ENCODE assay signal across 17 cellular contexts in the genomic region with DNA sequence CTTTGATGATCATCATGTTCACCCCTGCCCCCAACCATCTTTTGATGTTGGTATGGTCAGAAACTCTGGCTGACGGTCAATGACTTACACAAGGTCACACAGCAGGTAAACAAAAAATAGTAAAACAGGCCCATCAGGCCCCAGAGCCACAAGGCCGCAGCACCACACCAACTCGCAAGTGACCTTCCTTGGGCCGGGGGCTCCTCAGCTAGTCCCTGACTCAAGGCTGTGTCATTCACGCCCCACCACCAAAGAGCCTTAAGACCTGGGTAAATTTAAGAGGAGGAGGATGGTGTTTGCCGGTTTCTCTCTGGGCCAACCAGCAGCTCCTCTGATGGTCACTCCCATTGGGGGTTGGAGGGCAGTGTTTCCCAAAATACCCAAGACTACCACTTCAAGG. TPM values are rescaled to one million over a fixed set of nuclear protein-coding genes. Genes with fewer than 3 reads are reported as not detected.
DNase-seq lines count a peak whose midpoint lies in the region; ATAC-seq, FAIRE-seq and TF ChIP-seq lines count a peak whose summit lies in the region.
"Had no signal": no experiment of that assay in that cellular context is flagged by ENCODE, and none has a peak within 500 bp of the region (broad histone marks: within the 10 kb centered on the region; RNA-seq: fewer than 3 reads in every experiment).

No MANE protein-coding gene starts in this region.

- no peak overlapping the region for H2BK120ac ChIP-seq in trophoblast cell (ENCODE audit: insufficient read depth, low read length, poor library complexity)

- RAD21 ChIA-PET in GM12878 (lab: Charles Lee; ENCODE audit: unreplicated experiment) = no interaction called here

- no peaks in the 10 kb centered on the region for H3K9me3 ChIP-seq in CD4-positive, CD25-positive, alpha-beta regulatory T cell (ENCODE audit: control insufficient read depth in 2 of 2, low read length in 2 of 2)
- H3K9me3 ChIP-seq in Caco-2 (no peaks in the 10 kb centered on the region), GM12878 (replicated peaks; ENCODE audit: control insufficient read depth, insufficient read depth, low read length) (no peaks in the 10 kb centered on the region), trophoblast cell (ENCODE audit: insufficient read depth, low read depth, low read length) (peaks cover 3% of the 10 kb centered on the region)
- H3K9me3 ChIP-seq: BLaER1, SJSA1 had no signal

- H4K8ac ChIP-seq in trophoblast cell (ENCODE audit: low read depth, low read length) = no peak overlapping the region

- POLR2A ChIA-PET in Caco-2 (lab: Charles Lee) (no interaction called here), GM12878 (lab: Charles Lee) (no interaction called here)

- no peak for TF ChIP-seq CTCF in Caco-2 (IDR thresholded peaks at IDR 0.05; ENCODE audit: insufficient read depth in 1 of 2, low read depth in 1 of 2, low read length in 1 of 2, severe bottlenecking in 1 of 2, unreplicated experiment in 1 of 2)
- TF ChIP-seq CTCF in GM12878 (IDR thresholded peaks at IDR 0.05 in 2 of 3, conservative IDR thresholded peaks at IDR 0.05 in 1 of 3; ENCODE audit: control insufficient read depth in 2 of 3, extremely low read depth in 1 of 3, insufficient read depth in 1 of 3, low read depth in 3 of 3, low read length in 3 of 3) = no peak

- H3K4me2 ChIP-seq in GM12878 (ENCODE audit: control insufficient read depth, insufficient read depth) (no peak overlapping the region), trophoblast cell (ENCODE audit: low read length) (no peak overlapping the region)
- H3K4me2 ChIP-seq: BLaER1 had no signal

- no peak overlapping the region for H3K23ac ChIP-seq in trophoblast cell (ENCODE audit: low read length)

- CTCF ChIA-PET in Caco-2 (lab: Charles Lee) = no interaction called here
- CTCF ChIA-PET in GM12878 (lab: Yijun Ruan, JAX) = no interaction called here

- H3K9ac ChIP-seq in GM12878 (ENCODE audit: control insufficient read depth, insufficient read depth, low read length) = no peak overlapping the region
- H3K9ac ChIP-seq in trophoblast cell (ENCODE audit: low read length) = no peak overlapping the region
- H3K9ac ChIP-seq: BLaER1 had no signal

- BruUV-seq in Caco-2 (replicated peaks; lab: Mats Ljungman, UMichigan) (no TSS peak), GM12878 (replicated peaks; lab: Mats Ljungman, UMichigan) (no TSS peak)

- SMC1A ChIA-PET in GM12878 (lab: Charles Lee; ENCODE audit: uncharacterized antibody, unreplicated experiment) = interaction anchor here (0.6 kb wide), 1 partner anchor 236 kb away, joined by 3 read pairs; no protein-coding TSS in a partner anchor

- no peak for FAIRE-seq in GM12878 (lab: Jason Lieb, UNC)

- in situ Hi-C loops in GM12878 (cut with MboI) = no loop called here

- H2AFZ ChIP-seq in GM12878 (ENCODE audit: control insufficient read depth, low read depth, low read length) (no peak overlapping the region), trophoblast cell (ENCODE audit: insufficient read depth, low read length, poor library complexity) (no peak overlapping the region)

- H3K27me3 Mint-ChIP-seq in CD4-positive, CD25-positive, alpha-beta regulatory T cell = no peaks in the 10 kb centered on the region
- no peaks in the 10 kb centered on the region for H3K27me3 Mint-ChIP-seq in Caco-2 (ENCODE audit: insufficient read depth, unreplicated experiment)

- peak; percentile 25; the same call in 1 of the 2 replicates for TF ChIP-seq POLR2A in GM12878 (IDR thresholded peaks at IDR 0.05; ENCODE audit: low read depth, low read length)

- no peak for TF ChIP-seq EP300 in GM12878 (IDR thresholded peaks at IDR 0.05; ENCODE audit: borderline replicate concordance in 1 of 2, control insufficient read depth in 1 of 2, low read depth in 2 of 2, low read length in 2 of 2)

- H3K14ac ChIP-seq in trophoblast cell (ENCODE audit: low read length) = no peak overlapping the region

- H3K27me3 ChIP-seq in CD4-positive, CD25-positive, alpha-beta regulatory T cell (ENCODE audit: control insufficient read depth, insufficient read depth, low read length) = no peaks in the 10 kb centered on the region
- H3K27me3 ChIP-seq in Caco-2 (replicated peaks; ENCODE audit: control insufficient read depth, insufficient read depth, low read length) = no peaks in the 10 kb centered on the region
- H3K27me3 ChIP-seq in GM12878 (replicated peaks in 1 of 2; ENCODE audit: control insufficient read depth in 2 of 2, insufficient read depth in 2 of 2, low read length in 1 of 2) = no peaks in the 10 kb centered on the region
- H3K27me3 ChIP-seq in trophoblast cell (ENCODE audit: insufficient read depth, low read length) = no peaks in the 10 kb centered on the region
- H3K27me3 ChIP-seq: BLaER1, SJSA1 had no signal

- DNase-seq in CD4-positive, CD25-positive, alpha-beta regulatory T cell = no peak
- DNase-seq in Caco-2 (no peak), GM12878 (ENCODE audit: low read depth, low spot score) (no peak), trophoblast cell (no peak), SHP77 (lab: John Stamatoyannopoulos, UW) (no peak)
- DNase-seq: COR-L47; KG1; NCI-H1092 treated with DMSO at 0.1 percent for 48 hours; NCI-H1694 treated with DMSO at 0.1 percent for 48 hours; NCI-H345; NCI-H526 treated with DMSO at 0.1 percent for 48 hours; NK-92 treated with Interleukin-12 subunit alpha and Interleukin-12 subunit beta, amount 100 ng/mL, for 24 hours had no signal

- peaks cover 5 to 58% (median 37%) of the 10 kb centered on the region in 4 donors for H3K4me1 Mint-ChIP-seq in CD4-positive, CD25-positive, alpha-beta regulatory T cell
- H3K4me1 Mint-ChIP-seq in Caco-2 (ENCODE audit: low read depth, unreplicated experiment) = no peaks in the 10 kb centered on the region

- H3K4me3 Mint-ChIP-seq in CD4-positive, CD25-positive, alpha-beta regulatory T cell = no peak overlapping the region
- H3K4me3 Mint-ChIP-seq in Caco-2 (ENCODE audit: unreplicated experiment) = no peak overlapping the region

- no peak overlapping the region for H2BK12ac ChIP-seq in trophoblast cell (ENCODE audit: low read length)

- H3K79me1 ChIP-seq in trophoblast cell (ENCODE audit: low read length) = no peaks in the 10 kb centered on the region

- H3K27ac Mint-ChIP-seq in CD4-positive, CD25-positive, alpha-beta regulatory T cell = peak overlapping the region in 2 of 3 donors; percentile 9 to 38
- H3K27ac Mint-ChIP-seq in Caco-2 (ENCODE audit: unreplicated experiment) = peak overlapping the region; percentile 31

- WGBS in GM12878 (ENCODE audit: insufficient coverage, insufficient replicate concordance, low lambda C conversion rate, missing lambda C conversion rate) = 98% methylated on average over 6 of the region's 6 CpGs
- WGBS in trophoblast cell (ENCODE audit: extremely low coverage, insufficient coverage, insufficient read length) = no CpG with 5 or more reads among the region's 6 CpGs

- H3K4me3 ChIP-seq in CD4-positive, CD25-positive, alpha-beta regulatory T cell (ENCODE audit: low read depth, low read length) = no peak overlapping the region
- H3K4me3 ChIP-seq in Caco-2 (ENCODE audit: low read depth, low read length) = no peak overlapping the region
- H3K4me3 ChIP-seq in GM12878 = no peak overlapping the region
- no peak overlapping the region for H3K4me3 ChIP-seq in trophoblast cell (ENCODE audit: low read depth, low read length)
- H3K4me3 ChIP-seq: BLaER1, SJSA1 had no signal

- H3K36me3 Mint-ChIP-seq in CD4-positive, CD25-positive, alpha-beta regulatory T cell = peaks cover 21% of the 10 kb centered on the region
- peaks cover 38% of the 10 kb centered on the region for H3K36me3 Mint-ChIP-seq in Caco-2 (ENCODE audit: insufficient read depth, unreplicated experiment)

- H2BK5ac ChIP-seq in trophoblast cell (ENCODE audit: low read depth, low read length, poor library complexity) = no peak overlapping the region

- TF ChIP-seq RAD21 in GM12878 (IDR thresholded peaks at IDR 0.05; ENCODE audit: insufficient read depth, low read depth, low read length) = no peak

- H3K36me3 ChIP-seq in CD4-positive, CD25-positive, alpha-beta regulatory T cell (ENCODE audit: control insufficient read depth, insufficient read depth, low read length) = peaks cover 24% of the 10 kb centered on the region
- H3K36me3 ChIP-seq in Caco-2 (ENCODE audit: control insufficient read depth, insufficient read depth, low read length) = no peaks in the 10 kb centered on the region; the same call in 1 of the 2 replicates
- peaks cover 14 to 18% of the 10 kb centered on the region in 2 experiments; a peak in 3 of 4 replicates for H3K36me3 ChIP-seq in GM12878 (ENCODE audit: control insufficient read depth in 2 of 2, insufficient read depth in 2 of 2, low read length in 1 of 2)
- H3K36me3 ChIP-seq in trophoblast cell (ENCODE audit: control insufficient read depth in 1 of 2, insufficient read depth in 2 of 2, low read length in 2 of 2) = peaks cover 29 to 31% of the 10 kb centered on the region in 2 experiments

- no peak overlapping the region for H3K27ac ChIP-seq in CD4-positive, CD25-positive, alpha-beta regulatory T cell (ENCODE audit: insufficient read depth, low read length, poor library complexity, severe bottlenecking)
- no peak overlapping the region for H3K27ac ChIP-seq in GM12878 (ENCODE audit: control insufficient read depth, insufficient read depth)
- no peak overlapping the region for H3K27ac ChIP-seq in trophoblast cell (ENCODE audit: low read depth, low read length)
- H3K27ac ChIP-seq: BLaER1, RWPE1, SJSA1 had no signal

- H4K91ac ChIP-seq in trophoblast cell (ENCODE audit: low read depth, low read length) = no peak overlapping the region

- peaks cover 7% of the 10 kb centered on the region for H3K4me1 ChIP-seq in CD4-positive, CD25-positive, alpha-beta regulatory T cell (ENCODE audit: control insufficient read depth, insufficient read depth, low read length, poor library complexity, severe bottlenecking)
- no peaks in the 10 kb centered on the region; the same call in 1 of the 2 replicates for H3K4me1 ChIP-seq in Caco-2
- no peaks in the 10 kb centered on the region for H3K4me1 ChIP-seq in GM12878 (ENCODE audit: control insufficient read depth, insufficient read depth, low read length)
- peaks cover 4 to 6% of the 10 kb centered on the region in 2 experiments for H3K4me1 ChIP-seq in trophoblast cell (ENCODE audit: control insufficient read depth in 1 of 2, insufficient read depth in 2 of 2, low read length in 2 of 2)
- H3K4me1 ChIP-seq: SJSA1 had no signal

- no peak overlapping the region for H2AK5ac ChIP-seq in trophoblast cell (ENCODE audit: low read length)

- no peaks in the 10 kb centered on the region for H3K9me3 Mint-ChIP-seq in CD4-positive, CD25-positive, alpha-beta regulatory T cell
- no peaks in the 10 kb centered on the region for H3K9me3 Mint-ChIP-seq in Caco-2 (ENCODE audit: unreplicated experiment)

- H3K79me2 ChIP-seq in GM12878 (ENCODE audit: control insufficient read depth, insufficient read depth, low read length) = peaks cover 3% of the 10 kb centered on the region
- peaks cover 2% of the 10 kb centered on the region for H3K79me2 ChIP-seq in trophoblast cell (ENCODE audit: control insufficient read depth, insufficient read depth, low read length, poor library complexity)

- peak overlapping the region; percentile 15 for H3K4ac ChIP-seq in trophoblast cell (ENCODE audit: low read depth, low read length)

- no peak for ATAC-seq in CD4-positive, CD25-positive, alpha-beta regulatory T cell (ENCODE audit: low read depth in 2 of 2)
- ATAC-seq in GM12878 = no peak
- no peak for ATAC-seq in HG02938 (IDR thresholded peaks at IDR 0.05; ENCODE audit: unreplicated experiment)
- ATAC-seq in HG03457 (IDR thresholded peaks at IDR 0.05; ENCODE audit: unreplicated experiment) = no peak

- no peak overlapping the region for H4K12ac ChIP-seq in trophoblast cell (ENCODE audit: low read depth, low read length)

- no peak overlapping the region for H3K18ac ChIP-seq in trophoblast cell (ENCODE audit: low read length)

- H4K20me1 ChIP-seq in GM12878 (ENCODE audit: control insufficient read depth, insufficient read depth) = 0 out of 2 replicates have a peak, but pooled peaks cover 17% of the 10 kb centered on the region

- intact Hi-C loops in Caco-2 (cut with micrococcal nuclease; ENCODE audit: unreplicated experiment) (no loop called here), GM12878 (cut with micrococcal nuclease; ENCODE audit: unreplicated experiment) (loop anchor here (10.0 kb wide), 2 partner anchors 235 to 395 kb away; no protein-coding TSS in a partner anchor)

RNA-seq across cellular contexts. Expression of a gene that starts 55.8 kb away (rescaled TPM):
- total RNA-seq in CD4-positive, CD25-positive, alpha-beta regulatory T cell = 84.2 TPM
- 100 to 1,000 TPM; 181 to 225 (median 198) TPM for polyA plus RNA-seq in CD4-positive, CD25-positive, alpha-beta regulatory T cell
- 216 and 238 TPM in 2 replicates for total RNA-seq in Caco-2 (2022)
- total RNA-seq in GM12878 (2013; cell fraction: nucleolus; rRNA removed) = 61.4 and 63.7 TPM in 2 replicates
- 201 and 216 TPM in 2 replicates for total RNA-seq in GM12878 (2014; rRNA removed)
- 199 and 206 TPM in 2 replicates for total RNA-seq in GM12878 (2014; rRNA removed; fragmentation: Illumina TruSeq; extraction: Trizol)
- total RNA-seq in GM12878 (2021) = 172 and 174 TPM in 2 replicates
- 150 TPM for polyA plus RNA-seq in GM12878 (2011; ENCODE audit: low read depth)
- 305 and 346 TPM in 2 replicates for polyA plus RNA-seq in GM12878 (2011; rRNA removed)
- polyA plus RNA-seq in GM12878 (2011; cell fraction: cytosol; rRNA removed) = 311 and 333 TPM in 2 replicates
- polyA plus RNA-seq in GM12878 (2011; cell fraction: nucleus; rRNA removed) = 130 and 140 TPM in 2 replicates
- 152 and 158 TPM in 2 replicates for polyA plus RNA-seq in GM12878 (2012)
- 215 and 249 TPM in 2 replicates for polyA plus RNA-seq in GM12878 (2014; fragmentation: Illumina TruSeq; extraction: Trizol)
- polyA plus RNA-seq in GM12878 (2014; fragmentation: Nextera tagmentation; extraction: Ambion mirVana) = 100 to 1,000 TPM; 441 to 564 TPM
- polyA plus RNA-seq in GM12878 (2014; rRNA removed) = 230 and 233 TPM in 2 replicates
- polyA plus RNA-seq in GM12878 (2016; fragmentation: Nextera tagmentation; extraction: Ambion mirVana) = 100 to 1,000 TPM; 303 to 315 TPM
- 240 and 267 TPM in 2 replicates for polyA minus RNA-seq in GM12878 (2011; rRNA and poly(A)+ RNA removed)
- 56.8 and 64.5 TPM in 2 replicates for polyA minus RNA-seq in GM12878 (2011; cell fraction: cytosol; rRNA and poly(A)+ RNA removed)
- 47.9 and 67.7 TPM in 2 replicates for polyA minus RNA-seq in GM12878 (2011; cell fraction: nucleus; rRNA and poly(A)+ RNA removed)
- polyA plus RNA-seq in trophoblast cell (2013) = 285 and 290 TPM in 2 replicates
